In the genomic region with DNA sequence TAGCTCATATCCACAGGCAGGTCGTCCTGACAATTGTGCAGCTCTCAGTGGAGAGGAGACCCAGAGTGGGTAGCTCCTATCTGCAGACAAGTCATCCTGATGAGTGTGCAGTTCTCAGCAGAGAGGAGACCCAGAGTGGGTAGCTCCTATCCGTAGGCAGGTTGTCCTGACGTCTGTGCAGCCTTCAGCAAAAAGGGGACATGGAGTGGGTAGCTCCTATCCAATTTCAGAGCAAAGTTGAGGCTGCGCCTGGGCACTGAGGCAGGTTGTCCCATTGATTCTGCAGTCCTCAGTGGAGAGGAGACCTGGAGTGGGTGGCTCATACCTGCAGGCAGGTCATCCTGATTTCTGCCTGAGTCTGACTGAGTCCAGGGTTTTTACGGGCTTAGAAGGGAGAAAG, we compare ENCODE assay signal across 27 cellular contexts.
"Had no signal": no experiment of that assay in that cellular context is flagged by ENCODE, and none has a peak within 500 bp of the region (broad histone marks: within the 10 kb centered on the region; RNA-seq: fewer than 3 reads in every experiment).

No MANE protein-coding gene starts in this region.

- DNase-seq: effector CD8-positive, alpha-beta T cell; endodermal cell; foreskin keratinocyte; glutamatergic neuron; heart right ventricle; hippocampal formation; left ventricle myocardium superior; lower lobe of right lung; natural killer cell; occipital lobe; ovary; posterior cingulate gyrus; psoas muscle; sigmoid colon; stimulated activated CD4-positive, alpha-beta T cell treated with anti-CD3 and anti-CD28 coated beads, Interleukin-2, amount 100 ng/mL, for 24 hours; stimulated activated CD4-positive, alpha-beta T cell treated with anti-CD3 and anti-CD28 coated beads, Interleukin-4, amount 100 ng/mL, for 24 hours; stimulated activated naive CD8-positive, alpha-beta T cell treated with anti-CD3 and anti-CD28 coated beads, Interleukin-15, Interleukin-2, amounts not matched to agents 100 U/mL and 50 U/mL, for 24 hours; substantia nigra; transverse colon; upper lobe of right lung; uterus had no signal

- H3K27me3 ChIP-seq: esophagus muscularis mucosa, foreskin keratinocyte, heart right ventricle, ovary, sigmoid colon, transverse colon, upper lobe of right lung, uterus had no signal

- H3K27ac Mint-ChIP-seq: dendritic cell treated with granulocyte-macrophage colony-stimulating factor and Interleukin-4, amounts not matched to agents 40 ng/mL and 50 ng/mL, for 4 days; endodermal cell; natural killer cell; stimulated activated memory B cell treated with anti-CD40 and anti-IgM and Interleukin-4, amounts not matched to agents 10 μg/mL and 1 μg/mL and 100 μg/mL, for 72 hours had no signal

- ATAC-seq: foreskin keratinocyte; heart right ventricle; left ventricle myocardium superior; lower lobe of right lung; natural killer cell; psoas muscle; right cardiac atrium; stimulated activated memory B cell treated with anti-CD40 and anti-IgM and Interleukin-4, amounts not matched to agents 10 μg/mL and 1 μg/mL and 100 μg/mL, for 72 hours; stimulated activated naive CD8-positive, alpha-beta T cell treated with anti-CD3 and anti-CD28 coated beads, Interleukin-15, Interleukin-2, amounts not matched to agents 100 U/mL and 50 U/mL, for 24 hours; upper lobe of right lung had no signal

- H3K4me3 Mint-ChIP-seq: dendritic cell treated with granulocyte-macrophage colony-stimulating factor and Interleukin-4, amounts not matched to agents 40 ng/mL and 50 ng/mL, for 4 days; endodermal cell; natural killer cell; stimulated activated memory B cell treated with anti-CD40 and anti-IgM and Interleukin-4, amounts not matched to agents 10 μg/mL and 1 μg/mL and 100 μg/mL, for 72 hours had no signal

- H3K9me3 ChIP-seq: esophagus muscularis mucosa, lower lobe of right lung, ovary, psoas muscle, transverse colon, upper lobe of right lung, uterus had no signal

- H3K27me3 Mint-ChIP-seq: dendritic cell treated with granulocyte-macrophage colony-stimulating factor and Interleukin-4, amounts not matched to agents 40 ng/mL and 50 ng/mL, for 4 days had no signal

- H3K4me3 ChIP-seq: esophagus muscularis mucosa, heart right ventricle, lower lobe of right lung, ovary, psoas muscle, sigmoid colon, thoracic aorta, transverse colon, upper lobe of right lung, uterus had no signal

- H3K4me1 ChIP-seq: foreskin keratinocyte, heart right ventricle, lower lobe of right lung, psoas muscle, sigmoid colon, transverse colon, upper lobe of right lung, uterus had no signal

- H3K36me3 ChIP-seq: esophagus muscularis mucosa, heart right ventricle, lower lobe of right lung, ovary, sigmoid colon, thoracic aorta, transverse colon, upper lobe of right lung, uterus had no signal

- H3K27ac ChIP-seq: epithelial cell of prostate, foreskin keratinocyte, heart right ventricle, lower lobe of right lung, ovary, psoas muscle, sigmoid colon, thoracic aorta, transverse colon, upper lobe of right lung, uterus had no signal

- H3K4me1 Mint-ChIP-seq: natural killer cell; stimulated activated memory B cell treated with anti-CD40 and anti-IgM and Interleukin-4, amounts not matched to agents 10 μg/mL and 1 μg/mL and 100 μg/mL, for 72 hours had no signal

- H3K36me3 Mint-ChIP-seq: natural killer cell; stimulated activated memory B cell treated with anti-CD40 and anti-IgM and Interleukin-4, amounts not matched to agents 10 μg/mL and 1 μg/mL and 100 μg/mL, for 72 hours had no signal
